ENCODE assay signal across 8 cellular contexts in the genomic region with DNA sequence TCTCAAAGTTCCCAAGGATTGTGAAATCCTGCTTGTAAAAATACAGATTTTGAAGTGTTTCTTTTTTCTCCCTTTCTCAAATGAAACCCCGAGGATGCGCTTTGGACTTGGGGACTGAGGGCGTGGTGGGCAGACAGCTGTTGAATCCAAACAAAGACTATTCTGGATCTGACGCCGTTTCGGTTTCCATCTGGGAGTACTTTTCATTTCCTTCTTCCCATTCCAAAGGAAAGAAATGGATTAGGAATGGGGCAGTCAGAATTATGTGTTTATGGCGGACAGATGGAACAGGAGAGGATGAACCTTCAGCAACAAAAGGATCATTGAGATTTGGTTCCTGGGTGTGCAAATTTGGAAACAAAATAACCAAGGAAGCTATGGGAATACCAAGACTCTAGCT.
DNase-seq lines count a peak whose midpoint lies in the region; ATAC-seq lines count a peak whose summit lies in the region.

No MANE protein-coding gene starts in this region.

- peak overlapping the region; percentile 73 for H3K4me3 Mint-ChIP-seq in activated naive CD4-positive, alpha-beta T cell treated with anti-CD3 and anti-CD28 coated beads, Interleukin-2, amount 10 ng/mL, durations not matched to agents 7 days and 5 days
- peak overlapping the region; percentile 75 for H3K4me3 Mint-ChIP-seq in activated CD8-positive, alpha-beta T cell treated with anti-CD3 and anti-CD28 coated beads, Interleukin-2, amount 10 ng/mL, durations not matched to agents 7 days and 5 days
- H3K4me3 Mint-ChIP-seq in memory B cell, result peak overlapping the region; percentile 85

- no peak overlapping the region for H3K27ac Mint-ChIP-seq in activated naive CD4-positive, alpha-beta T cell treated with anti-CD3 and anti-CD28 coated beads, Interleukin-2, amount 10 ng/mL, durations not matched to agents 7 days and 5 days
- H3K27ac Mint-ChIP-seq in activated CD8-positive, alpha-beta T cell treated with anti-CD3 and anti-CD28 coated beads, Interleukin-2, amount 10 ng/mL, durations not matched to agents 7 days and 5 days, result no peak overlapping the region
- no peak overlapping the region for H3K27ac Mint-ChIP-seq in memory B cell

- ATAC-seq in activated CD8-positive, alpha-beta T cell treated with anti-CD3 and anti-CD28 coated beads, Interleukin-2, amount 10 ng/mL, durations not matched to agents 7 days and 5 days, result no peak
- ATAC-seq in memory B cell (ENCODE audit: low read depth) (no peak), GM18520 (IDR thresholded peaks at IDR 0.05; ENCODE audit: unreplicated experiment) (no peak), GM18873 (IDR thresholded peaks at IDR 0.05; ENCODE audit: low FRiP score, unreplicated experiment) (no peak)

- DNase-seq in activated naive CD4-positive, alpha-beta T cell treated with anti-CD3 and anti-CD28 coated beads, Interleukin-2, amount 10 ng/mL, durations not matched to agents 7 days and 5 days, result no peak
- no peak for DNase-seq in activated naive CD4-positive, alpha-beta T cell treated with anti-CD3 and anti-CD28 coated beads, Interleukin-2, amount 50 U/mL, for 16 hours
- DNase-seq in activated CD8-positive, alpha-beta T cell treated with anti-CD3 and anti-CD28 coated beads, Interleukin-2, amount 10 ng/mL, durations not matched to agents 7 days and 5 days, result no peak
- DNase-seq in memory B cell (ENCODE audit: low spot score in 2 of 2) (no peak), ACHN (no peak)

- H3K9me3 Mint-ChIP-seq in activated naive CD4-positive, alpha-beta T cell treated with anti-CD3 and anti-CD28 coated beads, Interleukin-2, amount 10 ng/mL, durations not matched to agents 7 days and 5 days, result no peaks in the 10 kb centered on the region
- no peaks in the 10 kb centered on the region for H3K9me3 Mint-ChIP-seq in activated CD8-positive, alpha-beta T cell treated with anti-CD3 and anti-CD28 coated beads, Interleukin-2, amount 10 ng/mL, durations not matched to agents 7 days and 5 days (ENCODE audit: insufficient read depth)
- peaks cover 7% of the 10 kb centered on the region for H3K9me3 Mint-ChIP-seq in memory B cell

- no peak overlapping the region for H3K9ac ChIP-seq in subcutaneous abdominal adipose tissue (ENCODE audit: low read length in 5 of 5)

- in situ Hi-C loops in ACHN (cut with HindIII; ENCODE audit: low pct_ligation_motif_present, low pct_unique_long_range_greater_than_20kb, low sequenced_read_pairs), result no loop called here

- no peaks in the 10 kb centered on the region for H3K9me3 ChIP-seq in subcutaneous abdominal adipose tissue (ENCODE audit: control insufficient read depth in 5 of 5, low read length in 5 of 5)

- H3K4me1 Mint-ChIP-seq in activated naive CD4-positive, alpha-beta T cell treated with anti-CD3 and anti-CD28 coated beads, Interleukin-2, amount 10 ng/mL, durations not matched to agents 7 days and 5 days, result peaks cover 46% of the 10 kb centered on the region
- H3K4me1 Mint-ChIP-seq in activated CD8-positive, alpha-beta T cell treated with anti-CD3 and anti-CD28 coated beads, Interleukin-2, amount 10 ng/mL, durations not matched to agents 7 days and 5 days (ENCODE audit: low read depth), result peaks cover 59% of the 10 kb centered on the region
- peaks cover 34% of the 10 kb centered on the region for H3K4me1 Mint-ChIP-seq in memory B cell

- H3K4me3 ChIP-seq in subcutaneous abdominal adipose tissue (ENCODE audit: low read depth in 1 of 5, low read length in 5 of 5), result peak overlapping the region; percentile 59 to 83 (median 71)

- peaks cover 81% of the 10 kb centered on the region for H3K27me3 Mint-ChIP-seq in activated naive CD4-positive, alpha-beta T cell treated with anti-CD3 and anti-CD28 coated beads, Interleukin-2, amount 10 ng/mL, durations not matched to agents 7 days and 5 days
- H3K27me3 Mint-ChIP-seq in activated CD8-positive, alpha-beta T cell treated with anti-CD3 and anti-CD28 coated beads, Interleukin-2, amount 10 ng/mL, durations not matched to agents 7 days and 5 days (ENCODE audit: low read depth), result peaks cover 82% of the 10 kb centered on the region
- peaks cover 40% of the 10 kb centered on the region for H3K27me3 Mint-ChIP-seq in memory B cell

- H3K4me1 ChIP-seq in subcutaneous abdominal adipose tissue (ENCODE audit: control insufficient read depth in 5 of 5, insufficient read depth in 5 of 5, low read length in 5 of 5), result peaks cover 0 to 59% (median 42%) of the 10 kb centered on the region in 5 donors

- CTCF ChIA-PET in activated naive CD4-positive, alpha-beta T cell treated with anti-CD3 and anti-CD28 coated beads, Interleukin-2, amount 10 ng/mL, durations not matched to agents 7 days and 5 days (lab: Charles Lee), result interaction anchor here (1.3 kb wide), 1 partner anchor 438 kb away, joined by 3 read pairs; no protein-coding TSS in a partner anchor
- CTCF ChIA-PET in activated CD8-positive, alpha-beta T cell treated with anti-CD3 and anti-CD28 coated beads, Interleukin-2, amount 10 ng/mL, durations not matched to agents 7 days and 5 days (lab: Charles Lee), result interaction anchor here (1.7 kb wide), 1 partner anchor 10 kb away, joined by 6 read pairs; no protein-coding TSS in a partner anchor

- H3K27ac ChIP-seq in subcutaneous abdominal adipose tissue (ENCODE audit: low read depth, low read length), result no peak overlapping the region

- peaks cover 9% of the 10 kb centered on the region for H3K36me3 Mint-ChIP-seq in activated naive CD4-positive, alpha-beta T cell treated with anti-CD3 and anti-CD28 coated beads, Interleukin-2, amount 10 ng/mL, durations not matched to agents 7 days and 5 days
- no peaks in the 10 kb centered on the region for H3K36me3 Mint-ChIP-seq in activated CD8-positive, alpha-beta T cell treated with anti-CD3 and anti-CD28 coated beads, Interleukin-2, amount 10 ng/mL, durations not matched to agents 7 days and 5 days (ENCODE audit: low read depth)
- H3K36me3 Mint-ChIP-seq in memory B cell, result peaks cover 7% of the 10 kb centered on the region

- POLR2A ChIA-PET in activated CD8-positive, alpha-beta T cell treated with anti-CD3 and anti-CD28 coated beads, Interleukin-2, amount 10 ng/mL, durations not matched to agents 7 days and 5 days (lab: Charles Lee), result no interaction called here

- peaks cover 41 to 74% (median 55%) of the 10 kb centered on the region in 5 donors for H3K27me3 ChIP-seq in subcutaneous abdominal adipose tissue (ENCODE audit: control insufficient read depth in 5 of 5, insufficient read depth in 4 of 5, low read length in 5 of 5)

- no peaks in the 10 kb centered on the region for H3K36me3 ChIP-seq in subcutaneous abdominal adipose tissue (ENCODE audit: control insufficient read depth in 5 of 5, insufficient read depth in 5 of 5, low read length in 5 of 5)
